In the genomic region with DNA sequence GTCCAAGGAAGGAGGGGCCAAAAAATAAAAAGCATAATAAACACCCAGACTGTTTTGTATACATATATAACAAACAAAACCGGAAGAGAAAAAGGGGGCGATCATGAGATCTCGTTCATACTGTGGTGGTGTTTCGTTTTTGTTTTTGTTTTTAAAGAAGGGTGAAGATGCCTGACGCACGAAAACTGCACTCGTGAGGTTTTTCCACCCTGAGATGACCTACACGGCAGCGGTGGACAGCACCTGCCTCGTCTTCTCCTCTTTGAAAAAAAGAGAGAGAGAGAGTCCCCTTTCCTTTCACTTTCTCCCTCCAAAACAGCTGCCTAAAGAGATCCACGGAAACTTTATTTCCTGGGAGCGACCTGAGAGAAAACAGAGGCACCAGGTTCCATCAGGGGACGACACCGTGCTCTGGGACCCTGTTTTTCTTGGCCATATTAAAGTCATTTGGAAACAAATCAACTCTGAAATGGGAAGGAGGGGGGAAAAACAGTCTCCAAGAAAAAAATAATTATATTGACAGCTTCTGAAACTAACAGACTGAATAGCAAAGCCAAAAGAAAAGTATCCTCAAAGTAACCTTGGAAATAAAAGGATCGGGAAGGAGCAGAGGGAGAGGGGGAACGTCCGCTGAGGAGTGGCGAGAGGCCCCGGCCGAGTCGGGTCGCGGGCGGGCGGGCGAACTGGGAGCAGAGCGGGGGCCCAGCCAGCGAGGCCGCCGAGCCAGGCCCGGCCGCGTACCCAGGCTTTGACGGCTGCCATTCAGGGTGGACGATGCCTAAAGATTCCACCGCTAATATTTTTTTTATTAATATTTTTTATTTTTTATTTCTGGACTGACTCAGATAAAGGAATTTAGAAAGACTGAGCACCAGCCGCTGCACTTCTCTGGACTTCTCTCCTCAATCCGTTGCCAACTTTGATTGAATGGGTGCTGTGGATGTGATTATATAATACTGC, we compare ENCODE assay signal across 1 cellular context.
TF ChIP-seq lines count a peak whose summit lies in the region.

No MANE protein-coding gene starts in this region.

TF ChIP-seq in neural cell, 6 proteins besides CTCF, POLR2A, EP300 and RAD21:
- TF ChIP-seq POLR2AphosphoS5 (IDR thresholded peaks at IDR 0.05), result peak; percentile 16
- peak; percentile 20 for TF ChIP-seq REST (IDR thresholded peaks at IDR 0.05; ENCODE audit: borderline replicate concordance)
- no peak for TF ChIP-seq MXI1 (conservative IDR thresholded peaks at IDR 0.05; ENCODE audit: poor library complexity, severe bottlenecking)
- TF ChIP-seq TAF1 (IDR thresholded peaks at IDR 0.05; ENCODE audit: low read depth), result peak; percentile 33
- TF ChIP-seq EZH2 (IDR thresholded peaks at IDR 0.05; ENCODE audit: borderline replicate concordance, insufficient read depth, low read length, poor library complexity, severe bottlenecking), result no peak
- TF ChIP-seq SMC3 (conservative IDR thresholded peaks at IDR 0.05; ENCODE audit: poor library complexity), result no peak
